1 cellular context compared by ENCODE assay signal in genomic region chr2:10879624-10880585, GRCh38.
TF ChIP-seq lines count a peak whose summit lies in the region.

No MANE protein-coding gene starts in this region.

TF ChIP-seq in K562, 482 proteins besides CTCF, POLR2A, EP300 and RAD21:
- TF ChIP-seq THRA (IDR thresholded peaks at IDR 0.05) (no peak), KLF1 (tag; IDR thresholded peaks at IDR 0.05) (no peak), TCF15 (CRISPR knock-in tag; IDR thresholded peaks at IDR 0.05) (no peak), ZNF655 (CRISPR knock-in tag; IDR thresholded peaks at IDR 0.05) (no peak), GABPA (tag; conservative IDR thresholded peaks at IDR 0.05; ENCODE audit: low read depth) (0 out of 2 replicates have a peak, but pooled peaks have one; percentile 23), CC2D1A (IDR thresholded peaks at IDR 0.05) (peak; percentile 93), ZNF24 (IDR thresholded peaks at IDR 0.05) (no peak), ZBTB5 (IDR thresholded peaks at IDR 0.05) (peak; percentile 87)
